Comparison of ENCODE assay signal across 21 cellular contexts in the genomic region with DNA sequence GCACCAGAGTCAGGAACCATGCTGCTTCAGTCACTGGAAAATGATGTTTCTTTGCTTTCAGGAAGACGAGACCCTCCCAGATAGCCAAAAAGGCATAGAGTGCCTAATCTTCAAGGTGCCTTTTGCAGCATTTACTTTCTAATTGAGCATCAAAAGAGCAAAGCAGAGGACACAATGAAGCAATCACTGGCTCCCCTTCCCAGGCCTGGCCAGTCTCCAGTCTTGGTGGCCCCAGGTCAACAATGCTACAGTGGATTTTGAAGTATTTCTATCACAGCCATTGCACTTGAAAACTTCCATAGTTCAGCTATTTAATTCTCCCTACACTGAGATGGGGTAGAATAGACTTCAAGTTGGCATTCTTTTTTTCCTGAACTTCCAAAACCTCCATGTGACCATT. TPM values are rescaled to one million over a fixed set of nuclear protein-coding genes. Genes with fewer than 3 reads are reported as not detected.
DNase-seq lines count a peak whose midpoint lies in the region; ATAC-seq, FAIRE-seq and TF ChIP-seq lines count a peak whose summit lies in the region.
"Had no signal": no experiment of that assay in that cellular context is flagged by ENCODE, and none has a peak within 500 bp of the region (broad histone marks: within the 10 kb centered on the region; RNA-seq: fewer than 3 reads in every experiment).

No MANE protein-coding gene starts in this region.

- H2BK120ac ChIP-seq in neuronal stem cell (ENCODE audit: low read depth, low read length) = no peak overlapping the region

- no peak overlapping the region for H2AFZ ChIP-seq in neuronal stem cell (ENCODE audit: low read length)

- no peak overlapping the region for H3K4me3 ChIP-seq in neuronal stem cell (ENCODE audit: low read length in 2 of 2)
- H3K4me3 ChIP-seq: BLaER1, K562 had no signal

- no peak for ATAC-seq in GM19328 (IDR thresholded peaks at IDR 0.05; ENCODE audit: unreplicated experiment)
- ATAC-seq: K562 had no signal

- no TSS peak for BruUV-seq in MCF 10A (replicated peaks; lab: Mats Ljungman, UMichigan)

- H3K36me3 ChIP-seq in neuronal stem cell (replicated peaks in 1 of 2; ENCODE audit: control insufficient read depth in 2 of 2, insufficient read depth in 2 of 2, low read length in 2 of 2) = no peaks in the 10 kb centered on the region
- H3K36me3 ChIP-seq: BLaER1 had no signal

- H2BK15ac ChIP-seq in neuronal stem cell (ENCODE audit: low read length) = no peak overlapping the region

- no peak overlapping the region for H3K9ac ChIP-seq in neuronal stem cell (ENCODE audit: low read depth, low read length, poor library complexity)
- H3K9ac ChIP-seq: BLaER1 had no signal

- no peak overlapping the region for H4K8ac ChIP-seq in neuronal stem cell (ENCODE audit: low read depth, low read length)

- no peak overlapping the region for H4K91ac ChIP-seq in neuronal stem cell (ENCODE audit: low read depth, low read length, poor library complexity)

- DNase-seq in HFFc6 (no peak), MCF 10A (ENCODE audit: unreplicated experiment) (no peak), epithelial cell of prostate (ENCODE audit: low read depth, low spot score) (no peak), neuronal stem cell (ENCODE audit: low spot score) (no peak), HTR-8/SVneo (ENCODE audit: insufficient read length, low spot score) (no peak), NCI-H2227 treated with DMSO at 0.1 percent for 48 hours (lab: John Stamatoyannopoulos, UW) (no peak), NCI-H82 treated with DMSO at 0.1 percent for 48 hours (lab: John Stamatoyannopoulos, UW; ENCODE audit: unreplicated experiment) (no peak)
- DNase-seq: CD4-positive, alpha-beta T cell; COR-L47; DND-41; MM.1S; NCI-H1048; NCI-H1417 treated with DMSO at 0.1 percent for 48 hours; NCI-H187; NCI-H446 treated with DMSO at 0.1 percent for 48 hours; NCI-H526 treated with DMSO at 0.1 percent for 48 hours had no signal

- H3K27me3 ChIP-seq in neuronal stem cell (ENCODE audit: control insufficient read depth in 3 of 3, insufficient read depth in 3 of 3, low read depth in 1 of 3, low read length in 3 of 3) = peaks cover 0 to 8% (median 0%) of the 10 kb centered on the region in 3 experiments
- H3K27me3 ChIP-seq: BLaER1 had no signal

- H3K4me1 Mint-ChIP-seq in HFFc6 (ENCODE audit: low read depth) (peaks cover 33% of the 10 kb centered on the region), MCF 10A (ENCODE audit: insufficient read depth, unreplicated experiment) (peaks cover 23% of the 10 kb centered on the region)

- H3K4me2 ChIP-seq in neuronal stem cell (ENCODE audit: insufficient read depth, low read length, poor library complexity, severe bottlenecking) = no peak overlapping the region
- H3K4me2 ChIP-seq: BLaER1 had no signal

- H3K23ac ChIP-seq in neuronal stem cell (ENCODE audit: low read depth, low read length, poor library complexity) = no peak overlapping the region

- no peak for FAIRE-seq in HTR-8/SVneo (lab: Jason Lieb, UNC)
- FAIRE-seq: GM12891, H54, K562 had no signal

- intact Hi-C loops in MCF 10A (cut with micrococcal nuclease) = no loop called here

- no peak overlapping the region for H3K4ac ChIP-seq in neuronal stem cell (ENCODE audit: low read length)

- H2BK5ac ChIP-seq in neuronal stem cell (ENCODE audit: low read length) = no peak overlapping the region

- WGBS in neuronal stem cell (ENCODE audit: extremely low coverage in 2 of 2, insufficient read length in 2 of 2, insufficient replicate concordance in 1 of 2), 2 donors = no CpG with 5 or more reads among the region's 1 CpG

- H3K27ac ChIP-seq in epithelial cell of prostate (peak overlapping the region; percentile 39), neuronal stem cell (replicated peaks; ENCODE audit: low read length) (no peak overlapping the region)
- H3K27ac ChIP-seq: BLaER1 had no signal

- H3K27ac Mint-ChIP-seq in HFFc6 (no peak overlapping the region), MCF 10A (ENCODE audit: low read depth, unreplicated experiment) (peak overlapping the region; percentile 97)
- H3K27ac Mint-ChIP-seq: CD4-positive, alpha-beta T cell had no signal

- H3K18ac ChIP-seq in neuronal stem cell (ENCODE audit: low read length) = peak overlapping the region; percentile 29

- H3K4me3 Mint-ChIP-seq in HFFc6 (peak overlapping the region; percentile 66; the same call in 1 of the 2 replicates), MCF 10A (ENCODE audit: unreplicated experiment) (peak overlapping the region; percentile 43)
- H3K4me3 Mint-ChIP-seq: CD4-positive, alpha-beta T cell had no signal

- no peaks in the 10 kb centered on the region for H3K79me1 ChIP-seq in neuronal stem cell (ENCODE audit: low read depth, low read length)

- TF ChIP-seq CTCF in HFFc6 (IDR thresholded peaks at IDR 0.05) (no peak), MCF 10A (IDR thresholded peaks at IDR 0.05; ENCODE audit: unreplicated experiment) (no peak)

- no peaks in the 10 kb centered on the region for H3K9me3 ChIP-seq in neuronal stem cell (replicated peaks in 1 of 2; ENCODE audit: control insufficient read depth in 2 of 2, insufficient read depth in 1 of 2, low read depth in 1 of 2, low read length in 2 of 2)
- H3K9me3 ChIP-seq: BLaER1 had no signal

- CTCF ChIA-PET in MCF 10A (lab: Yijun Ruan, JAX) = interaction anchor here (0.7 to 1.3 kb wide), 5 partner anchors 11 to 199 kb away, joined by 3 to 5 read pairs (median 5); no protein-coding TSS in a partner anchor

- H2BK12ac ChIP-seq in neuronal stem cell (ENCODE audit: low read length) = no peak overlapping the region

- H3K9me3 Mint-ChIP-seq in HFFc6 = no peaks in the 10 kb centered on the region
- no peaks in the 10 kb centered on the region for H3K9me3 Mint-ChIP-seq in MCF 10A (ENCODE audit: unreplicated experiment)
- H3K9me3 Mint-ChIP-seq: CD4-positive, alpha-beta T cell had no signal

- H3K27me3 Mint-ChIP-seq in HFFc6 (ENCODE audit: insufficient read depth) (peaks cover 37% of the 10 kb centered on the region), MCF 10A (ENCODE audit: insufficient read depth, unreplicated experiment) (no peaks in the 10 kb centered on the region)

- H3K36me3 Mint-ChIP-seq in HFFc6 (ENCODE audit: low read depth) (no peaks in the 10 kb centered on the region), MCF 10A (ENCODE audit: insufficient read depth, unreplicated experiment) (no peaks in the 10 kb centered on the region)

- H3K14ac ChIP-seq in neuronal stem cell (ENCODE audit: low read length) = no peak overlapping the region

- H2AK5ac ChIP-seq in neuronal stem cell (ENCODE audit: low read depth, low read length) = no peak overlapping the region

- POLR2A ChIA-PET in MCF 10A (lab: Yijun Ruan, JAX) = interaction anchor here (0.6 to 1.3 kb wide), 2 partner anchors 10 to 1650 kb away, joined by 3 read pairs; no protein-coding TSS in a partner anchor

- peaks cover 3 to 16% of the 10 kb centered on the region in 2 donors for H3K4me1 ChIP-seq in neuronal stem cell (ENCODE audit: control insufficient read depth in 2 of 2, insufficient read depth in 1 of 2, low read depth in 1 of 2, low read length in 2 of 2)
- H3K4me1 ChIP-seq: BLaER1 had no signal

RNA-seq across cellular contexts. Expression of a gene that starts 15.4 kb away (rescaled TPM):
- total RNA-seq in HFFc6 (2021; fragmentation: NEBNext Ultra II Directional; extraction: Animal tissue kit (Norgen Biotek cat#: 25700)) = not detected
- total RNA-seq in MCF 10A (2022) = 0.42 and 0.69 TPM in 2 replicates
- polyA plus RNA-seq in neuronal stem cell (2013, experiment 1 of 2) = 2.0 TPM
- 1.9 TPM for polyA plus RNA-seq in neuronal stem cell (2013, experiment 2 of 2)
- total RNA-seq: CD4-positive, alpha-beta T cell; K562 had no signal
- polyA plus RNA-seq: K562 had no signal
